Comparison of ENCODE assay signal across 12 cellular contexts in genomic region chr1:237873487-237873927, GRCh38. TPM values are rescaled to one million over a fixed set of nuclear protein-coding genes. Genes with fewer than 3 reads are reported as not detected.
DNase-seq lines count a peak whose midpoint lies in the region; ATAC-seq, FAIRE-seq and TF ChIP-seq lines count a peak whose summit lies in the region.
"Had no signal": no experiment of that assay in that cellular context is flagged by ENCODE, and none has a peak within 500 bp of the region (broad histone marks: within the 10 kb centered on the region; RNA-seq: fewer than 3 reads in every experiment).

No MANE protein-coding gene starts in this region.

- no peak overlapping the region for H3K9ac ChIP-seq in HepG2 (ENCODE audit: insufficient read depth, low read depth, low read length)
- H3K9ac ChIP-seq: KMS-11 had no signal

- H3K4me1 ChIP-seq in HepG2 (ENCODE audit: insufficient read depth, low read length) (no peaks in the 10 kb centered on the region), right lobe of liver (no peaks in the 10 kb centered on the region), thyroid gland (no peaks in the 10 kb centered on the region)

- no peak for FAIRE-seq in HepG2 (lab: Jason Lieb, UNC)

- no peaks in the 10 kb centered on the region for H3K36me3 ChIP-seq in HepG2 (replicated peaks in 1 of 2; ENCODE audit: control insufficient read depth in 1 of 2, insufficient read depth in 2 of 2, low read length in 2 of 2)
- H3K36me3 ChIP-seq in right lobe of liver, result no peaks in the 10 kb centered on the region
- H3K36me3 ChIP-seq in thyroid gland, result no peaks in the 10 kb centered on the region

- DNase-seq in HepG2 (ENCODE audit: low spot score), result no peak
- DNase-seq in right lobe of liver, result no peak
- DNase-seq in RPMI7951 (ENCODE audit: low read depth), result peak; percentile 95
- peak; percentile 93 for DNase-seq in fibroblast of mammary gland (ENCODE audit: low read depth)
- no peak for DNase-seq in thyroid gland
- no peak for DNase-seq in HT-29 (ENCODE audit: low spot score)
- DNase-seq: stimulated activated naive B cell treated with anti-CD40 and anti-IgM and Interleukin-4, amounts not matched to agents 10 μg/mL and 1 μg/mL and 100 μg/mL, for 72 hours had no signal

- TF ChIP-seq CTCF in HepG2 (CRISPR knock-in tag; IDR thresholded peaks at IDR 0.05) (no peak), right lobe of liver (IDR thresholded peaks at IDR 0.05) (no peak), fibroblast of mammary gland (conservative IDR thresholded peaks at IDR 0.05; ENCODE audit: control insufficient read depth, insufficient read depth, low read depth, low read length) (no peak), thyroid gland (IDR thresholded peaks at IDR 0.05) (no peak)

- TF ChIP-seq EP300 in HepG2 (IDR thresholded peaks at IDR 0.05; ENCODE audit: low read depth in 2 of 2, low read length in 2 of 2) (no peak), HepG2 (CRISPR knock-in tag; IDR thresholded peaks at IDR 0.05; ENCODE audit: borderline replicate concordance) (no peak)

- H3K27me3 ChIP-seq in HepG2 (ENCODE audit: control insufficient read depth in 1 of 2, insufficient read depth in 2 of 2, low read length in 2 of 2) (no peaks in the 10 kb centered on the region), right lobe of liver (no peaks in the 10 kb centered on the region), thyroid gland (no peaks in the 10 kb centered on the region)

- in situ Hi-C loops in HepG2 (cut with HindIII; ENCODE audit: extremely low pct_ligation_motif_present, low pct_unique_long_range_greater_than_20kb), result no loop called here

- intact Hi-C loops in HepG2 (cut with micrococcal nuclease; ENCODE audit: unreplicated experiment), result no loop called here
- intact Hi-C loops in right lobe of liver (cut with DNase I), result no loop called here
- intact Hi-C loops in thyroid gland (cut with DNase I), result no loop called here

- TF ChIP-seq RAD21 in HepG2 (CRISPR knock-in tag; IDR thresholded peaks at IDR 0.05), result no peak

- BruUV-seq in HepG2 (replicated peaks; lab: Mats Ljungman, UMichigan), result no TSS peak

- CTCF ChIA-PET in HepG2 (lab: Yijun Ruan, JAX; ENCODE audit: low intra/inter-chr PET ratio, low total read pairs), result no interaction called here

- ATAC-seq in HepG2, result no peak
- ATAC-seq in right lobe of liver, result no peak
- no peak for ATAC-seq in GM21786 (IDR thresholded peaks at IDR 0.05; ENCODE audit: unreplicated experiment)
- no peak for ATAC-seq in HG02588 (IDR thresholded peaks at IDR 0.05; ENCODE audit: unreplicated experiment)
- ATAC-seq: stimulated activated naive B cell treated with anti-CD40 and anti-IgM and Interleukin-4, amounts not matched to agents 10 μg/mL and 1 μg/mL and 100 μg/mL, for 72 hours had no signal

- no peak overlapping the region for H3K4me2 ChIP-seq in HepG2 (ENCODE audit: low read depth, low read length)
- H3K4me2 ChIP-seq: KMS-11 had no signal

- no peaks in the 10 kb centered on the region for H3K79me2 ChIP-seq in HepG2 (ENCODE audit: insufficient read depth, low read length)

- POLR2A ChIA-PET in HepG2 (lab: Yijun Ruan, JAX), result no interaction called here

- no peaks in the 10 kb centered on the region for H4K20me1 ChIP-seq in HepG2 (ENCODE audit: insufficient read depth, low read length)

- no peak overlapping the region for H2AFZ ChIP-seq in HepG2 (ENCODE audit: low read length)

- WGBS in HepG2 (ENCODE audit: low lambda C conversion rate), result 0% methylated on average over 2 of the region's 2 CpGs
- 44% methylated on average over 2 of the region's 2 CpGs for WGBS in right lobe of liver (ENCODE audit: insufficient coverage, low coverage, low lambda C conversion rate, missing lambda C conversion rate)
- WGBS in thyroid gland, 2 donors, result 56 to 58% methylated on average over 2 of the region's 2 CpGs

- TF ChIP-seq POLR2A in HepG2 (IDR thresholded peaks at IDR 0.05; ENCODE audit: insufficient read depth in 1 of 2, low read depth in 2 of 2, low read length in 2 of 2), result no peak
- no peak for TF ChIP-seq POLR2A in right lobe of liver (IDR thresholded peaks at IDR 0.05)
- TF ChIP-seq POLR2A in thyroid gland (IDR thresholded peaks at IDR 0.05), result no peak

- H3K9me3 ChIP-seq in HepG2 (ENCODE audit: low read length) (no peaks in the 10 kb centered on the region), right lobe of liver (no peaks in the 10 kb centered on the region), thyroid gland (no peaks in the 10 kb centered on the region)

- no peak overlapping the region for H3K27ac ChIP-seq in HepG2 (ENCODE audit: extremely low read length, insufficient read depth, low read length)
- no peak overlapping the region for H3K27ac ChIP-seq in right lobe of liver
- no peak overlapping the region for H3K27ac ChIP-seq in thyroid gland
- H3K27ac ChIP-seq: KMS-11 had no signal

- no peak overlapping the region for H3K4me3 ChIP-seq in HepG2 (replicated peaks in 1 of 3; ENCODE audit: insufficient read depth in 1 of 3, low read depth in 2 of 3, low read length in 3 of 3)
- H3K4me3 ChIP-seq in right lobe of liver, result no peak overlapping the region
- H3K4me3 ChIP-seq in fibroblast of mammary gland (ENCODE audit: control insufficient read depth, low read depth, low read length), result no peak overlapping the region
- no peak overlapping the region for H3K4me3 ChIP-seq in thyroid gland (replicated peaks in 1 of 3)

TF ChIP-seq in HepG2, 621 proteins besides CTCF, POLR2A, EP300 and RAD21:
- TF ChIP-seq FOSL2 (CRISPR knock-in tag; IDR thresholded peaks at IDR 0.05) (0 out of 2 replicates have a peak, but pooled peaks have one; percentile 16), ZNF558 (CRISPR knock-in tag; IDR thresholded peaks at IDR 0.05; ENCODE audit: borderline replicate concordance) (no peak)

RNA-seq across cellular contexts. Expression of gene ZP4, which starts 17.2 kb away (rescaled TPM):
- not detected in 2 replicates for total RNA-seq in HepG2 (2016; rRNA removed; fragmentation: Illumina TruSeq; extraction: Trizol)
- not detected in 2 replicates for total RNA-seq in HepG2 (2016; cell fraction: cytosol; rRNA removed; fragmentation: Illumina TruSeq; extraction: Trizol; ENCODE audit: low read depth)
- not detected in 2 replicates for total RNA-seq in HepG2 (2016; cell fraction: insoluble cytoplasmic fraction; rRNA removed; fragmentation: Illumina TruSeq; extraction: Trizol)
- total RNA-seq in HepG2 (2016; cell fraction: membrane; rRNA removed; fragmentation: Illumina TruSeq; extraction: Trizol), result not detected in 2 replicates
- total RNA-seq in HepG2 (2016; cell fraction: nucleus; rRNA removed; fragmentation: Illumina TruSeq; extraction: Trizol), result not detected in 2 replicates
- polyA plus RNA-seq in HepG2 (2011; rRNA removed), result not detected in 2 replicates
- not detected in 2 replicates for polyA plus RNA-seq in HepG2 (2011; cell fraction: cytosol; rRNA removed)
- polyA plus RNA-seq in HepG2 (2011; cell fraction: nucleus; rRNA removed), result not detected in 2 replicates
- not detected in 2 replicates for polyA plus RNA-seq in HepG2 (2012)
- not detected in 2 replicates for polyA plus RNA-seq in HepG2 (2016; cell fraction: cytosol; fragmentation: Illumina TruSeq; extraction: Trizol; ENCODE audit: low read depth)
- polyA plus RNA-seq in HepG2 (2016; cell fraction: insoluble cytoplasmic fraction; fragmentation: Illumina TruSeq; extraction: Trizol; ENCODE audit: low read depth), result not detected in 2 replicates
- polyA plus RNA-seq in HepG2 (2016; cell fraction: membrane; fragmentation: Illumina TruSeq; extraction: Trizol; ENCODE audit: low read depth), result not detected in 2 replicates
- polyA plus RNA-seq in HepG2 (2016; cell fraction: nucleus; fragmentation: Illumina TruSeq; extraction: Trizol; ENCODE audit: insufficient read depth, low read depth), result not detected in 2 replicates
- not detected in 2 replicates for polyA minus RNA-seq in HepG2 (2011; rRNA and poly(A)+ RNA removed; ENCODE audit: low replicate concordance)
- polyA minus RNA-seq in HepG2 (2011; cell fraction: cytosol; rRNA and poly(A)+ RNA removed), result not detected in 2 replicates
- polyA minus RNA-seq in HepG2 (2011; cell fraction: nucleus; rRNA and poly(A)+ RNA removed), result not detected in 2 replicates
- not detected for total RNA-seq in right lobe of liver
- total RNA-seq in RPMI7951 (2014; rRNA removed; shearing (Covaris generic)), result 0.10 and 0.24 TPM in 2 replicates
- not detected for total RNA-seq in thyroid gland
- total RNA-seq in HT-29 (2014; rRNA removed; shearing (Covaris generic)), result not detected in 2 replicates
- total RNA-seq: liver had no signal
- polyA plus RNA-seq: CD14-positive monocyte, liver had no signal

Comparison
In these comparisons a context has a peak if more than half of its experiments do, and no peak if none do; other contexts are left out.
1. DNase-seq: peak in RPMI7951 (single experiment) and fibroblast of mammary gland (single experiment); none in HepG2 (single experiment), right lobe of liver (0 of 3), thyroid gland (0 of 2) and HT-29 (single experiment).